In the genomic region with DNA sequence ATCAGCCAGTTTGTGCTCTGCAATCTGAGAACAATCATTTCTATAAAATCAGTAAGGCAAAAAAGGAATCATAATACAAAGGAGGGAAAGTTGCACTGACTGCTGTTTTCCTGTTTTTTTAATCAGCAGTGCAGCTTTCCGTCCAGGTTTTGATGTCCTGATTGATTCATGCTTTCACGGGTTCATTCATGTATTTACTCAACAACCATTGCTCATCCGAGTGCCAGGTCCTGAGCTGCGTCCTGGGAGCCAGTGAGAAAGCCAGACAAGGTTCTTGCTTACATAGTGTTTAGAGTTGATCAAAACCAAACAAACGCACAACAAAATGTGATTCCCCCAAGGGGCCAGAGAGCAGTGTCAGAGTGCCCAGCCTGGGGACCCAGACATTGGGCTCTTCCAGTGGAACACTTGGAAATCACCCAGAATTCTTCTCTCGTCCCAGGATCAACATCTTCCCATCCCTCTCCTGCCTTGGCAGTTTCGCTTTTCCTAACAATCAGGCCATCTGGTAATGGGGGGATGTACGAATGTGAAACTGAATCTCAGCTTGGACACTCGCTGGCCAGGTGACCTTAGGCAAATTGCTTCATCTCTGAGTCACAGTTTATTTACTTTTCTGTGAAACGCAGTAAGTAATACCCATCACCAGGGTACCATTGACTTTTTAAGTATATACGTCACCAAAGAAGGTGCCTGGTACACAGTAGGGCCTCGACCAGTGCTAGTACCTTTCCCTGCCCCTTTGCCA, we compare ENCODE assay signal across 1 cellular context.
TF ChIP-seq lines count a peak whose summit lies in the region.

No MANE protein-coding gene starts in this region.

TF ChIP-seq in K562, 482 proteins besides CTCF, POLR2A, EP300 and RAD21:
- TF ChIP-seq, protein P1, sequence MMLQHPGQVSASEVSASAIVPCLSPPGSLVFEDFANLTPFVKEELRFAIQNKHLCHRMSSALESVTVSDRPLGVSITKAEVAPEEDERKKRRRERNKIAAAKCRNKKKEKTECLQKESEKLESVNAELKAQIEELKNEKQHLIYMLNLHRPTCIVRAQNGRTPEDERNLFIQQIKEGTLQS (IDR thresholded peaks at IDR 0.05): 0 out of 2 replicates have a peak, but pooled peaks have one; percentile 31
- TF ChIP-seq, protein P1 (CRISPR knock-in tag; conservative IDR thresholded peaks at IDR 0.05): no peak
- TF ChIP-seq, protein P2, sequence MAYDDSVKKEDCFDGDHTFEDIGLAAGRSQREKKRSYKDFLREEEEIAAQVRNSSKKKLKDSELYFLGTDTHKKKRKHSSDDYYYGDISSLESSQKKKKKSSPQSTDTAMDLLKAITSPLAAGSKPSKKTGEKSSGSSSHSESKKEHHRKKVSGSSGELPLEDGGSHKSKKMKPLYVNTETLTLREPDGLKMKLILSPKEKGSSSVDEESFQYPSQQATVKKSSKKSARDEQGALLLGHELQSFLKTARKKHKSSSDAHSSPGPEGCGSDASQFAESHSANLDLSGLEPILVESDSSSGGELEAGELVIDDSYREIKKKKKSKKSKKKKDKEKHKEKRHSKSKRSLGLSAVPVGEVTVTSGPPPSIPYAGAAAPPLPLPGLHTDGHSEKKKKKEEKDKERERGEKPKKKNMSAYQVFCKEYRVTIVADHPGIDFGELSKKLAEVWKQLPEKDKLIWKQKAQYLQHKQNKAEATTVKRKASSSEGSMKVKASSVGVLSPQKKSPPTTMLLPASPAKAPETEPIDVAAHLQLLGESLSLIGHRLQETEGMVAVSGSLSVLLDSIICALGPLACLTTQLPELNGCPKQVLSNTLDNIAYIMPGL (CRISPR knock-in tag; IDR thresholded peaks at IDR 0.05): no peak
- TF ChIP-seq CEBPG (CRISPR knock-in tag; IDR thresholded peaks at IDR 0.05) (no peak), CEBPG (tag; conservative IDR thresholded peaks at IDR 0.05 in 1 of 2, IDR thresholded peaks at IDR 0.05 in 1 of 2) (peak; percentile 9 to 73; a peak in 2 of 4 replicates), RFX1 (IDR thresholded peaks at IDR 0.05) (no peak)
TF ChIP-seq in K562: peak in this region for 2.
